Comparison of ENCODE assay signal across 8 cellular contexts in genomic region chr12:12265571-12266388, GRCh38. TPM values are rescaled to one million over a fixed set of nuclear protein-coding genes. Genes with fewer than 3 reads are reported as not detected.
DNase-seq lines count a peak whose midpoint lies in the region; ATAC-seq, FAIRE-seq and TF ChIP-seq lines count a peak whose summit lies in the region.

No MANE protein-coding gene starts in this region.

- peak overlapping the region; percentile 93 for H3K4me2 ChIP-seq in GM12878 (ENCODE audit: control insufficient read depth, insufficient read depth)

- H4K20me1 ChIP-seq in GM12878 (ENCODE audit: control insufficient read depth, insufficient read depth): no peaks in the 10 kb centered on the region

- H3K9ac ChIP-seq in GM12878 (ENCODE audit: control insufficient read depth, insufficient read depth, low read length): peak overlapping the region; percentile 57

- peaks cover 10% of the 10 kb centered on the region for H3K79me2 ChIP-seq in GM12878 (ENCODE audit: control insufficient read depth, insufficient read depth, low read length)

- intact Hi-C loops in GM12878 (cut with micrococcal nuclease; ENCODE audit: unreplicated experiment): loop anchor here (5.0 kb wide), 2 partner anchors 53 to 93 kb away; no protein-coding TSS in a partner anchor

- POLR2A ChIA-PET in GM12878 (lab: Charles Lee): interaction anchor here (0.6 kb wide), 1 partner anchor 1892 kb away, joined by 4 read pairs; no protein-coding TSS in a partner anchor

- in situ Hi-C loops in GM12878 (cut with MboI): no loop called here

- BruUV-seq in GM12878 (replicated peaks; lab: Mats Ljungman, UMichigan): TSS peak; percentile 64

- H3K27ac ChIP-seq in GM12878 (ENCODE audit: control insufficient read depth, insufficient read depth) (no peak overlapping the region), small intestine (ENCODE audit: low read depth in 1 of 2, low read length in 1 of 2) (peak overlapping the region; percentile 25 to 97)

- H3K27me3 ChIP-seq in GM12878 (replicated peaks in 1 of 2; ENCODE audit: control insufficient read depth in 2 of 2, insufficient read depth in 2 of 2, low read length in 1 of 2) (no peaks in the 10 kb centered on the region), small intestine (ENCODE audit: control insufficient read depth in 2 of 2, insufficient read depth in 2 of 2, low read length in 2 of 2) (no peaks in the 10 kb centered on the region)

- TF ChIP-seq RAD21 in GM12878 (IDR thresholded peaks at IDR 0.05; ENCODE audit: insufficient read depth, low read depth, low read length): no peak

- no peak for TF ChIP-seq POLR2A in GM12878 (IDR thresholded peaks at IDR 0.05; ENCODE audit: low read depth, low read length)

- no peak for TF ChIP-seq CTCF in GM12878 (IDR thresholded peaks at IDR 0.05 in 2 of 3, conservative IDR thresholded peaks at IDR 0.05 in 1 of 3; ENCODE audit: control insufficient read depth in 2 of 3, extremely low read depth in 1 of 3, insufficient read depth in 1 of 3, low read depth in 3 of 3, low read length in 3 of 3)

- CTCF ChIA-PET in GM12878 (lab: Yijun Ruan, JAX): interaction anchor here (1.0 to 3.3 kb wide), 5 partner anchors 10 to 471 kb away, joined by 3 to 15 read pairs (median 4); partner anchors contain the start of gene BCL2L14

- DNase-seq in NCI-H1105 treated with DMSO at 0.1 percent for 48 hours (lab: John Stamatoyannopoulos, UW) (peak; percentile 50), NCI-H1105 (lab: John Stamatoyannopoulos, UW) (no peak), NCI-H146 treated with DMSO at 0.1 percent for 48 hours (lab: John Stamatoyannopoulos, UW; ENCODE audit: unreplicated experiment) (peak; percentile 50), GM12878 (ENCODE audit: low read depth, low spot score) (no peak), inferior parietal cortex (ENCODE audit: extremely low spot score) (peak; percentile 45), small intestine (peak; percentile 61), NCI-H446 (lab: John Stamatoyannopoulos, UW) (no peak)

- no peaks in the 10 kb centered on the region for H3K9me3 ChIP-seq in GM12878 (replicated peaks; ENCODE audit: control insufficient read depth, insufficient read depth, low read length)
- no peaks in the 10 kb centered on the region for H3K9me3 ChIP-seq in small intestine (ENCODE audit: control insufficient read depth, low read depth)

- SMC1A ChIA-PET in GM12878 (lab: Charles Lee; ENCODE audit: uncharacterized antibody, unreplicated experiment): interaction anchor here (0.6 to 1.3 kb wide), 3 partner anchors 52 to 1230 kb away, joined by 3 read pairs; no protein-coding TSS in a partner anchor

- H2AFZ ChIP-seq in GM12878 (ENCODE audit: control insufficient read depth, low read depth, low read length): peak overlapping the region; percentile 19

- H3K36me3 ChIP-seq in GM12878 (ENCODE audit: control insufficient read depth in 2 of 2, insufficient read depth in 2 of 2, low read length in 1 of 2) (no peaks in the 10 kb centered on the region), small intestine (ENCODE audit: control insufficient read depth in 2 of 2, insufficient read depth in 2 of 2, low read length in 2 of 2) (no peaks in the 10 kb centered on the region)

- H3K4me3 ChIP-seq in GM12878: peak overlapping the region; percentile 92
- peak overlapping the region; percentile 60 to 71 for H3K4me3 ChIP-seq in small intestine (ENCODE audit: low read depth in 1 of 2, low read length in 2 of 2)

- FAIRE-seq in GM12878 (lab: Jason Lieb, UNC) (peak; percentile 83), small intestine (lab: Jason Lieb, UNC) (no peak)

- WGBS in GM12878 (ENCODE audit: insufficient coverage, insufficient replicate concordance, low lambda C conversion rate, missing lambda C conversion rate): 0% methylated on average over 25 of the region's 25 CpGs
- 3 to 6% (median 5%) methylated on average over 25 of the region's 25 CpGs for WGBS in small intestine, 3 donors

- no peak for TF ChIP-seq EP300 in GM12878 (IDR thresholded peaks at IDR 0.05; ENCODE audit: borderline replicate concordance in 1 of 2, control insufficient read depth in 1 of 2, low read depth in 2 of 2, low read length in 2 of 2)

- H3K4me1 ChIP-seq in GM12878 (ENCODE audit: control insufficient read depth, insufficient read depth, low read length) (no peaks in the 10 kb centered on the region), small intestine (ENCODE audit: control insufficient read depth in 2 of 2, insufficient read depth in 1 of 2, low read depth in 1 of 2, low read length in 1 of 2) (no peaks in the 10 kb centered on the region)

- ATAC-seq in GM12878 (peak; percentile 26), GM21360 (IDR thresholded peaks at IDR 0.05; ENCODE audit: unreplicated experiment) (no peak)

- RAD21 ChIA-PET in GM12878 (lab: Charles Lee; ENCODE audit: unreplicated experiment): interaction anchor here (0.7 to 1.5 kb wide), 3 partner anchors 8 to 104 kb away, joined by 3 read pairs; no protein-coding TSS in a partner anchor

TF ChIP-seq in GM12878, 131 proteins besides CTCF, POLR2A, EP300 and RAD21:
- no peak for TF ChIP-seq KDM1A (IDR thresholded peaks at IDR 0.05; ENCODE audit: borderline replicate concordance)
- peak; percentile 40 for TF ChIP-seq MEF2B (IDR thresholded peaks at IDR 0.05; ENCODE audit: partially characterized antibody, poor library complexity, severe bottlenecking)
- TF ChIP-seq ASH2L (IDR thresholded peaks at IDR 0.05; ENCODE audit: borderline replicate concordance, low read depth): 0 out of 2 replicates have a peak, but pooled peaks have one; percentile 29

RNA-seq across cellular contexts. Expression of gene LRP6, which starts 1.1 kb away (rescaled TPM):
- total RNA-seq in GM12878 (2013; cell fraction: nucleolus; rRNA removed): 46.5 and 49.7 TPM in 2 replicates
- 10.9 and 14.9 TPM in 2 replicates for total RNA-seq in GM12878 (2014; rRNA removed)
- total RNA-seq in GM12878 (2014; rRNA removed; fragmentation: Illumina TruSeq; extraction: Trizol): 6.8 and 7.1 TPM in 2 replicates
- 9.0 and 9.4 TPM in 2 replicates for total RNA-seq in GM12878 (2021)
- polyA plus RNA-seq in GM12878 (2011; ENCODE audit: low read depth): 1.2 TPM
- polyA plus RNA-seq in GM12878 (2011; rRNA removed): 1.5 and 1.6 TPM in 2 replicates
- polyA plus RNA-seq in GM12878 (2011; cell fraction: cytosol; rRNA removed): 1.9 and 3.3 TPM in 2 replicates
- 2.5 and 3.0 TPM in 2 replicates for polyA plus RNA-seq in GM12878 (2011; cell fraction: nucleus; rRNA removed)
- polyA plus RNA-seq in GM12878 (2012): 2.1 and 2.4 TPM in 2 replicates
- polyA plus RNA-seq in GM12878 (2014; fragmentation: Illumina TruSeq; extraction: Trizol): 6.1 TPM in 2 replicates
- 1 to 10 TPM; 1.5 to 8.4 TPM for polyA plus RNA-seq in GM12878 (2014; fragmentation: Nextera tagmentation; extraction: Ambion mirVana)
- polyA plus RNA-seq in GM12878 (2014; rRNA removed): 5.5 and 5.7 TPM in 2 replicates
- polyA plus RNA-seq in GM12878 (2016; fragmentation: Nextera tagmentation; extraction: Ambion mirVana): 1 to 10 TPM; 6.0 to 6.1 TPM
- polyA minus RNA-seq in GM12878 (2011; rRNA and poly(A)+ RNA removed): 8.2 and 9.1 TPM in 2 replicates
- 1.2 and 1.9 TPM in 2 replicates for polyA minus RNA-seq in GM12878 (2011; cell fraction: cytosol; rRNA and poly(A)+ RNA removed)
- polyA minus RNA-seq in GM12878 (2011; cell fraction: nucleus; rRNA and poly(A)+ RNA removed): 3.4 and 3.9 TPM in 2 replicates
- 1 to 10 TPM; 2.2 to 5.7 (median 2.5) TPM for polyA plus RNA-seq in small intestine

Comparison
In these comparisons a context has a peak if more than half of its experiments do, and no peak if none do; other contexts are left out.
1. DNase-seq: peak in NCI-H1105 treated with DMSO at 0.1 percent for 48 hours (single experiment), NCI-H146 treated with DMSO at 0.1 percent for 48 hours (single experiment), inferior parietal cortex (single experiment) and small intestine (single experiment); none in NCI-H1105 (single experiment), GM12878 (single experiment) and NCI-H446 (0 of 2).